Comparison of ENCODE assay signal across 15 cellular contexts in the genomic region with DNA sequence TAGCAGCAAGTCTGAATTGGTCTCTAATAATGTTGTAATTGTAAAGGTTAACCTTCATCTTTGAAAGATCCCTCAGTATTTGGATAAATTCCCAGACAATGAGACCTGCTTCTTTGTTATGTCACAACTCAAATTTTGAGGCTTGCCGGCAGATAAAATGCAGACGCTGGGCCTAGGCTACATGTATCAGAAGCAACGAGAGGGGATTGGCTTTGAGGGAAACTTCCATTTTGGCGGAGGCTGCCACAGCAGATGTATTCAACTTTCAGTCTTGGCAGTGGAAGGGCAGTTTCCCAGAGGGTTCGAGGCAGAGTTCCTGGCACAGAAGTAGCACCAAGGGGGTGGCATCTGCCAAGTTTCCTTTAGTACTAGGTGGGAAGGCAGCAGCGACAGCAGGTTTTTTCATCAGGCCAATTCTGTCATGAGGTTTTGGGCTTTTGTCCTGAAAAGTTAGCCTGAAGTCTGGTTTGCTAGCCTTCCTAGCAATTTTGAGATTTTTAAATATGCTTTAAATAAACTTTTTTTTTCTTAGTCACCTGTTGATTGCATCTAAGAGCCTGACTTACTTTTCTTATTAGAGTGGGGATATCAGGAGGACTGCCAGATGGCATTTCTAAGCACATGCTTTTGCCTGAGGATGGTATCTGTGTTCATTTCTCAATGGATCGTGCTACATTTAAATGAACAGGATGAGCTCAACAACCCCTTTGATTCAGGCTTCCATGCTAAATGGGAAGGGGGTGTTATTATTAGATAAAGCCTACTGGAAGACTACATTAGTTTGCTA.
DNase-seq lines count a peak whose midpoint lies in the region; ATAC-seq and TF ChIP-seq lines count a peak whose summit lies in the region.
"Had no signal": no experiment of that assay in that cellular context is flagged by ENCODE, and none has a peak within 500 bp of the region (broad histone marks: within the 10 kb centered on the region; RNA-seq: fewer than 3 reads in every experiment).

No MANE protein-coding gene starts in this region.

- peaks cover 7% of the 10 kb centered on the region; the same call in 1 of the 2 replicates for H3K4me1 ChIP-seq in GM23248 (ENCODE audit: insufficient read depth)
- peaks cover 5% of the 10 kb centered on the region for H3K4me1 ChIP-seq in left ventricle myocardium inferior
- peaks cover 9% of the 10 kb centered on the region for H3K4me1 ChIP-seq in rectal smooth muscle tissue (ENCODE audit: control insufficient read depth, insufficient read depth, low read length)
- peaks cover 26% of the 10 kb centered on the region for H3K4me1 ChIP-seq in neural progenitor cell
- H3K4me1 ChIP-seq: ascending aorta had no signal

- H3K27me3 Mint-ChIP-seq in brain (no peaks in the 10 kb centered on the region), neural progenitor cell (ENCODE audit: insufficient read depth, low read depth) (no peaks in the 10 kb centered on the region)

- no peak for TF ChIP-seq CTCF in brain (conservative IDR thresholded peaks at IDR 0.05)
- no peak for TF ChIP-seq CTCF in left ventricle myocardium inferior (IDR thresholded peaks at IDR 0.05; ENCODE audit: borderline replicate concordance)
- TF ChIP-seq CTCF in neural progenitor cell (IDR thresholded peaks at IDR 0.05): no peak

- H2AFZ ChIP-seq in GM23248: peak overlapping the region; percentile 65
- no peak overlapping the region for H2AFZ ChIP-seq in neural progenitor cell (replicated peaks)

- H3K4me1 Mint-ChIP-seq in brain: peaks cover 10% of the 10 kb centered on the region
- peaks cover 17% of the 10 kb centered on the region for H3K4me1 Mint-ChIP-seq in neural progenitor cell

- peak; percentile 32 for DNase-seq in GM23248
- peak; percentile 25 for DNase-seq in left ventricle myocardium inferior
- no peak for DNase-seq in SK-N-DZ (ENCODE audit: low spot score)
- DNase-seq in neural progenitor cell (ENCODE audit: low spot score): no peak
- no peak for DNase-seq in NAMALWA (ENCODE audit: low spot score)
- DNase-seq: activated CD4-positive, CD25-positive, alpha-beta regulatory T cell treated with anti-CD3 and anti-CD28 coated beads, Interleukin-2, amount 50 U/mL, for 72 hours; activated T-cell treated with anti-CD3 and anti-CD28 coated beads, Interleukin-2, amount 50 U/mL, for 4 hours; CD4-positive, CD25-positive, alpha-beta regulatory T cell; mesendoderm; NK-92 treated with Interleukin-12 subunit alpha and Interleukin-12 subunit beta, amount 100 ng/mL, for 24 hours had no signal

- H3K27ac ChIP-seq in GM23248: no peak overlapping the region
- peak overlapping the region; percentile 31 for H3K27ac ChIP-seq in left ventricle myocardium inferior (replicated peaks)
- H3K27ac ChIP-seq in rectal smooth muscle tissue (ENCODE audit: low read depth, low read length): peak overlapping the region; percentile 38
- H3K27ac ChIP-seq in neural progenitor cell: no peak overlapping the region
- H3K27ac ChIP-seq: ascending aorta, SK-N-MC had no signal

- WGBS in GM23248 (ENCODE audit: low coverage in 1 of 2, low lambda C conversion rate in 2 of 2, missing lambda C conversion rate in 2 of 2), 2 experiments: 7 to 8% methylated on average over 7 of the region's 7 CpGs

- no peaks in the 10 kb centered on the region for H3K9me3 ChIP-seq in GM23248 (ENCODE audit: low read depth)
- no peaks in the 10 kb centered on the region for H3K9me3 ChIP-seq in left ventricle myocardium inferior (replicated peaks)
- no peaks in the 10 kb centered on the region for H3K9me3 ChIP-seq in neural progenitor cell (ENCODE audit: low read depth)
- H3K9me3 ChIP-seq: ascending aorta had no signal

- H3K4me3 ChIP-seq in GM23248 (0 out of 2 replicates have a peak overlapping the region, but pooled peaks have one; percentile 17), left ventricle myocardium inferior (no peak overlapping the region), rectal smooth muscle tissue (ENCODE audit: low read length) (no peak overlapping the region), neural progenitor cell (no peak overlapping the region)
- H3K4me3 ChIP-seq: SK-N-MC had no signal

- H3K9ac ChIP-seq in GM23248 (no peak overlapping the region), rectal smooth muscle tissue (ENCODE audit: low read length) (no peak overlapping the region), neural progenitor cell (no peak overlapping the region)

- H3K27me3 ChIP-seq in GM23248 (replicated peaks; ENCODE audit: insufficient read depth) (peaks cover 3% of the 10 kb centered on the region; the same call in 1 of the 2 replicates), left ventricle myocardium inferior (ENCODE audit: low read depth) (no peaks in the 10 kb centered on the region), rectal smooth muscle tissue (ENCODE audit: control insufficient read depth, insufficient read depth, low read length) (no peaks in the 10 kb centered on the region), neural progenitor cell (no peaks in the 10 kb centered on the region)
- H3K27me3 ChIP-seq: ascending aorta had no signal

- H3K27ac Mint-ChIP-seq in brain (peak overlapping the region in 3 of 5 experiments; percentile 66 to 92 (median 84)), neural progenitor cell (no peak overlapping the region)
- H3K27ac Mint-ChIP-seq: CD4-positive, CD25-positive, alpha-beta regulatory T cell had no signal

- no peaks in the 10 kb centered on the region for H3K9me2 ChIP-seq in GM23248 (ENCODE audit: insufficient read depth)

- peaks cover 0 to 3% (median 0%) of the 10 kb centered on the region in 5 experiments for H3K9me3 Mint-ChIP-seq in brain
- H3K9me3 Mint-ChIP-seq in neural progenitor cell: no peaks in the 10 kb centered on the region
- H3K9me3 Mint-ChIP-seq: activated T-cell treated with anti-CD3 and anti-CD28 coated beads, Interleukin-2, amount 50 U/mL, for 4 hours had no signal

- in situ Hi-C loops in GM23248 (cut with MboI): no loop called here

- no peaks in the 10 kb centered on the region for H3K36me3 Mint-ChIP-seq in brain
- H3K36me3 Mint-ChIP-seq in neural progenitor cell: no peaks in the 10 kb centered on the region
- H3K36me3 Mint-ChIP-seq: CD4-positive, CD25-positive, alpha-beta regulatory T cell had no signal

- H3K79me2 ChIP-seq in GM23248 (ENCODE audit: insufficient read depth) (no peaks in the 10 kb centered on the region), neural progenitor cell (ENCODE audit: low read depth) (peaks cover 19% of the 10 kb centered on the region)

- H4K20me1 ChIP-seq in GM23248 (ENCODE audit: insufficient read depth): no peaks in the 10 kb centered on the region
- H4K20me1 ChIP-seq in neural progenitor cell (ENCODE audit: low read depth): peaks cover 8% of the 10 kb centered on the region

- H3K4me3 Mint-ChIP-seq in brain (peak overlapping the region in 1 of 5 experiments; percentile 73), neural progenitor cell (no peak overlapping the region)
- H3K4me3 Mint-ChIP-seq: activated T-cell treated with anti-CD3 and anti-CD28 coated beads, Interleukin-2, amount 50 U/mL, for 4 hours; CD4-positive, CD25-positive, alpha-beta regulatory T cell had no signal

- peak overlapping the region; percentile 62 for H3K4me2 ChIP-seq in GM23248 (ENCODE audit: unreplicated experiment)
- H3K4me2 ChIP-seq in neural progenitor cell: no peak overlapping the region

- H3F3A ChIP-seq in GM23248 (ENCODE audit: insufficient read depth) (0 out of 2 replicates have a peak, but pooled peaks cover 7% of the 10 kb centered on the region), neural progenitor cell (ENCODE audit: low read depth) (peaks cover 10% of the 10 kb centered on the region)

- H3K36me3 ChIP-seq in GM23248 (ENCODE audit: low read depth) (no peaks in the 10 kb centered on the region), left ventricle myocardium inferior (no peaks in the 10 kb centered on the region), rectal smooth muscle tissue (ENCODE audit: control insufficient read depth, insufficient read depth, low read length) (no peaks in the 10 kb centered on the region), neural progenitor cell (no peaks in the 10 kb centered on the region)
- H3K36me3 ChIP-seq: ascending aorta had no signal

- intact Hi-C loops in left ventricle myocardium inferior (cut with micrococcal nuclease): no loop called here

- no peak for ATAC-seq in GM18502 (IDR thresholded peaks at IDR 0.05; ENCODE audit: poor library complexity, unreplicated experiment)
- ATAC-seq: activated T-cell treated with anti-CD3 and anti-CD28 coated beads, Interleukin-2, amount 50 U/mL, for 4 hours had no signal

Comparison
In these comparisons a context has a peak if more than half of its experiments do, and no peak if none do; other contexts are left out.
1. DNase-seq: peak in GM23248 (single experiment) and left ventricle myocardium inferior (single experiment); none in SK-N-DZ (single experiment), neural progenitor cell (single experiment) and NAMALWA (single experiment).
2. H3K27ac ChIP-seq: peak in left ventricle myocardium inferior (single experiment) and rectal smooth muscle tissue (single experiment); none in GM23248 (single experiment) and neural progenitor cell (single experiment).